ENCODE assay signal across 20 cellular contexts in genomic region chr7:91162415-91162814, GRCh38.
"Had no signal": no experiment of that assay in that cellular context is flagged by ENCODE, and none has a peak within 500 bp of the region (broad histone marks: within the 10 kb centered on the region; RNA-seq: fewer than 3 reads in every experiment).

No MANE protein-coding gene starts in this region.

- H3K27me3 ChIP-seq: heart right ventricle, neutrophil, ovary, spleen, thyroid gland had no signal

- H3K36me3 ChIP-seq: heart right ventricle, neutrophil, ovary, prostate gland, spleen, thyroid gland had no signal

- H3K4me3 ChIP-seq: heart right ventricle, lung, ovary, prostate gland, spleen, thyroid gland had no signal

- H3K27ac ChIP-seq: heart right ventricle, neutrophil, ovary, prostate gland, spleen, thyroid gland had no signal

- H3K4me1 ChIP-seq: prostate gland had no signal

- H3K27me3 Mint-ChIP-seq: activated naive CD4-positive, alpha-beta T cell treated with anti-CD3 and anti-CD28 coated beads, Interleukin-2, amount 10 ng/mL, durations not matched to agents 7 days and 5 days; stimulated activated naive CD8-positive, alpha-beta T cell treated with anti-CD3 and anti-CD28 coated beads, Interleukin-15, Interleukin-2, amounts not matched to agents 100 ng/mL and 50 ng/mL, for 24 hours had no signal

- H3K9me3 Mint-ChIP-seq: activated naive CD4-positive, alpha-beta T cell treated with anti-CD3 and anti-CD28 coated beads, Interleukin-2, amount 10 ng/mL, durations not matched to agents 7 days and 5 days; activated T-cell treated with anti-CD3 and anti-CD28 coated beads, Interleukin-2, amount 50 U/mL, for 72 hours; mesothelial cell of epicardium; stimulated activated naive CD8-positive, alpha-beta T cell treated with anti-CD3 and anti-CD28 coated beads, Interleukin-15, Interleukin-2, amounts not matched to agents 100 ng/mL and 50 ng/mL, for 24 hours; WTC11 had no signal

- H3K27ac Mint-ChIP-seq: activated naive CD4-positive, alpha-beta T cell treated with anti-CD3 and anti-CD28 coated beads, Interleukin-2, amount 10 ng/mL, durations not matched to agents 7 days and 5 days; activated T-cell treated with anti-CD3 and anti-CD28 coated beads, Interleukin-2, amount 50 U/mL, for 72 hours; mesothelial cell of epicardium; natural killer cell; stimulated activated naive CD8-positive, alpha-beta T cell treated with anti-CD3 and anti-CD28 coated beads, Interleukin-15, Interleukin-2, amounts not matched to agents 100 ng/mL and 50 ng/mL, for 24 hours; WTC11 had no signal

- DNase-seq: activated CD4-positive, alpha-beta T cell treated with anti-CD3 and anti-CD28 coated beads for 4 hours; activated CD4-positive, alpha-beta T cell treated with anti-CD3 and anti-CD28 coated beads, Interleukin-2, amount 50 U/mL, for 48 hours; activated effector memory CD4-positive, alpha-beta T cell treated with Interleukin-2 at 50 U/mL for 16 hours; activated naive CD4-positive, alpha-beta T cell treated with anti-CD3 and anti-CD28 coated beads, Interleukin-2, amount 10 ng/mL, durations not matched to agents 7 days and 5 days; activated T-cell treated with anti-CD3 and anti-CD28 coated beads, Interleukin-2, amount 50 U/mL, for 72 hours; amygdala; heart right ventricle; natural killer cell; ovary; spleen; stimulated activated CD4-positive, alpha-beta T cell treated with anti-CD3 and anti-CD28 coated beads, Interleukin-4, amount 100 ng/mL, for 1 hour; substantia nigra; T-helper 1 cell; thyroid gland had no signal

- H3K4me3 Mint-ChIP-seq: activated naive CD4-positive, alpha-beta T cell treated with anti-CD3 and anti-CD28 coated beads, Interleukin-2, amount 10 ng/mL, durations not matched to agents 7 days and 5 days; activated T-cell treated with anti-CD3 and anti-CD28 coated beads, Interleukin-2, amount 50 U/mL, for 72 hours; mesothelial cell of epicardium; natural killer cell; stimulated activated naive CD8-positive, alpha-beta T cell treated with anti-CD3 and anti-CD28 coated beads, Interleukin-15, Interleukin-2, amounts not matched to agents 100 ng/mL and 50 ng/mL, for 24 hours; WTC11 had no signal

- H3K4me1 Mint-ChIP-seq: activated naive CD4-positive, alpha-beta T cell treated with anti-CD3 and anti-CD28 coated beads, Interleukin-2, amount 10 ng/mL, durations not matched to agents 7 days and 5 days; mesothelial cell of epicardium; natural killer cell; WTC11 had no signal

- H3K9me3 ChIP-seq: heart right ventricle, neutrophil, ovary, prostate gland, spleen, thyroid gland had no signal

- ATAC-seq: activated T-cell treated with anti-CD3 and anti-CD28 coated beads, Interleukin-2, amount 50 U/mL, for 72 hours; natural killer cell; WTC11 had no signal

- H3K36me3 Mint-ChIP-seq: activated naive CD4-positive, alpha-beta T cell treated with anti-CD3 and anti-CD28 coated beads, Interleukin-2, amount 10 ng/mL, durations not matched to agents 7 days and 5 days; mesothelial cell of epicardium; natural killer cell; WTC11 had no signal
